ENCODE assay signal across 1 cellular context in genomic region chrX:74422029-74422352, GRCh38.
TF ChIP-seq lines count a peak whose summit lies in the region.

No MANE protein-coding gene starts in this region.

TF ChIP-seq in HepG2, 621 proteins besides CTCF, POLR2A, EP300 and RAD21 (continued from another document):
- no peak for TF ChIP-seq RERE (CRISPR knock-in tag; IDR thresholded peaks at IDR 0.05; ENCODE audit: low read depth)
- TF ChIP-seq TFDP2 (CRISPR knock-in tag; IDR thresholded peaks at IDR 0.05) = no peak
